1 cellular context compared by ENCODE assay signal in genomic region chr3:142447852-142448315, GRCh38.
TF ChIP-seq lines count a peak whose summit lies in the region.

Gene XRN1 (minus strand): TSS chr3:142448037. CDS start chr3:142447944, 93 bp downstream.

TF ChIP-seq in GM12878, 131 proteins besides CTCF, POLR2A, EP300 and RAD21 (continued from another document):
- TF ChIP-seq, protein P1, sequence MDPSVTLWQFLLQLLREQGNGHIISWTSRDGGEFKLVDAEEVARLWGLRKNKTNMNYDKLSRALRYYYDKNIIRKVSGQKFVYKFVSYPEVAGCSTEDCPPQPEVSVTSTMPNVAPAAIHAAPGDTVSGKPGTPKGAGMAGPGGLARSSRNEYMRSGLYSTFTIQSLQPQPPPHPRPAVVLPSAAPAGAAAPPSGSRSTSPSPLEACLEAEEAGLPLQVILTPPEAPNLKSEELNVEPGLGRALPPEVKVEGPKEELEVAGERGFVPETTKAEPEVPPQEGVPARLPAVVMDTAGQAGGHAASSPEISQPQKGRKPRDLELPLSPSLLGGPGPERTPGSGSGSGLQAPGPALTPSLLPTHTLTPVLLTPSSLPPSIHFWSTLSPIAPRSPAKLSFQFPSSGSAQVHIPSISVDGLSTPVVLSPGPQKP (IDR thresholded peaks at IDR 0.05; ENCODE audit: low read depth, low read length) = peak; percentile 64
- TF ChIP-seq MTA2 (IDR thresholded peaks at IDR 0.05; ENCODE audit: low read depth) = no peak
- TF ChIP-seq IKZF2 (IDR thresholded peaks at IDR 0.05) = peak in 1 of 2 experiments; percentile 50; a peak in 1 of 4 replicates
- TF ChIP-seq NR2C1 (IDR thresholded peaks at IDR 0.05) = peak; percentile 46; the same call in 1 of the 2 replicates
- no peak for TF ChIP-seq ZZZ3 (IDR thresholded peaks at IDR 0.05; ENCODE audit: control insufficient read depth, insufficient read length, low read depth)
- TF ChIP-seq GATAD2B (conservative IDR thresholded peaks at IDR 0.05; ENCODE audit: low read depth) = 0 out of 2 replicates have a peak, but pooled peaks have one; percentile 57
- peak; percentile 39 for TF ChIP-seq SIX5 (IDR thresholded peaks at IDR 0.05; ENCODE audit: low read depth, low read length, severe bottlenecking)
